Comparison of ENCODE assay signal across 16 cellular contexts in the genomic region with DNA sequence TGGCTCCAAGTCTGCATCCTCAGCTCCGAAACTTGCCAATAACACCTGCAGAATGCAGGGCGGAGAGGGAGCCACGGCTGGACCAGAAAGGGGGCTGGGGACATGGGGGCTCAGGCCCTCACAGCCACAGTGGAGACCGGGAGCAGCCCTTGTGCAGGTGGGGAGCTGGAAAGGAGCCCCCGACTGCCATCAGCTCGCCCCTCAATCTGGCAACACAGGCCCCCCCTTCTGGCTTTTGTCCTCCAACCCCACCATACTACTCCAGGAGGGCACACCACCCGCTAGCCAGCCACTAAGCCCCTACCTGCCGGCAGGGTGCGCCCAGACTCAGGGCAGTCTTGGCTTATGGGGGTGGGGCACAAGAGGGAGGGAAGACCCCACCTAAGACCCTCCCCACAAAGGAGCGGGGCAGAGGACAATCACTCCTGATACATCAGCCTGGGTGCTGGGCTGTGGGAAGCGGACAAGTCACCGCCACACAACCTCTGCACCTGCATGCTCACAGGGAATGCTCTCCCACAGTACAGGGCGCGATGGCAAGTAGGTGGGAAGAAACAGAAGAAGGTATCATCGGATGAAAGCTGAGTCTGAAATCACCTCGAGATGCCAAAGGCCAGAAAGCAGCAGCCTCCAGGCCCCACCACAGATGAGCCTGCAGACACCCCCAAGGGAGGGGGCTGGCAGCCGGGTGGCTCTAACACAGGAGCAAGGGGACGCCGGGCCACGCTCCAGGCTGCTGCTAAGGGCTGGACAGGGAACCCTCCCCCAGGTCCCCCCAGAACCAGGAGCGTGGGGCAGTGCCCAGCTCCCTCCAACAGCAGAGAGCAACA.
"Had no signal": no experiment of that assay in that cellular context is flagged by ENCODE, and none has a peak within 500 bp of the region (broad histone marks: within the 10 kb centered on the region; RNA-seq: fewer than 3 reads in every experiment).

No MANE protein-coding gene starts in this region.

- H3K9me3 Mint-ChIP-seq: activated naive CD8-positive, alpha-beta T cell treated with anti-CD3 and anti-CD28 coated beads, Interleukin-2, amount 50 U/mL, for 24 hours had no signal

- H3K27ac Mint-ChIP-seq: activated naive CD8-positive, alpha-beta T cell treated with anti-CD3 and anti-CD28 coated beads, Interleukin-2, amount 50 U/mL, for 24 hours had no signal

- H3K36me3 ChIP-seq: ascending aorta, breast epithelium, gastrocnemius medialis, ovary, sigmoid colon had no signal

- H3K4me3 ChIP-seq: ascending aorta, breast epithelium, gastrocnemius medialis, ovary, sigmoid colon had no signal

- H3K9me3 ChIP-seq: ascending aorta, breast epithelium, gastrocnemius medialis, ovary, sigmoid colon had no signal

- H3K4me1 Mint-ChIP-seq: endodermal cell, WTC11 had no signal

- H3K4me3 Mint-ChIP-seq: activated naive CD8-positive, alpha-beta T cell treated with anti-CD3 and anti-CD28 coated beads, Interleukin-2, amount 50 U/mL, for 24 hours; endodermal cell; neural crest cell; WTC11 had no signal

- ATAC-seq: activated naive CD8-positive, alpha-beta T cell treated with anti-CD3 and anti-CD28 coated beads, Interleukin-2, amount 50 U/mL, for 24 hours; gastrocnemius medialis; left lobe of liver; WTC11 had no signal

- H3K27me3 Mint-ChIP-seq: activated naive CD8-positive, alpha-beta T cell treated with anti-CD3 and anti-CD28 coated beads, Interleukin-2, amount 50 U/mL, for 24 hours had no signal

- H3K27me3 ChIP-seq: ascending aorta, breast epithelium, gastrocnemius medialis, ovary, sigmoid colon had no signal

- H3K27ac ChIP-seq: ascending aorta, breast epithelium, gastrocnemius medialis, ovary, sigmoid colon had no signal

- DNase-seq: activated CD4-positive, alpha-beta T cell treated with anti-CD3 and anti-CD28 coated beads for 4 hours; activated naive CD4-positive, alpha-beta T cell; activated naive CD8-positive, alpha-beta T cell treated with anti-CD3 and anti-CD28 coated beads, Interleukin-2, amount 50 U/mL, for 24 hours; endodermal cell; erythroblast; gastrocnemius medialis; mesenchymal stem cell; ovary; sigmoid colon; stimulated activated CD4-positive, alpha-beta T cell treated with anti-CD3 and anti-CD28 coated beads, Interleukin-1b, Interleukin-23, amount 100 ng/mL, for 48 hours; T-helper 2 cell had no signal

- H3K4me1 ChIP-seq: ascending aorta, breast epithelium, gastrocnemius medialis, sigmoid colon had no signal
